20 cellular contexts compared by ENCODE assay signal in genomic region chr3:20576228-20576627, GRCh38.
"Had no signal": no experiment of that assay in that cellular context is flagged by ENCODE, and none has a peak within 500 bp of the region (broad histone marks: within the 10 kb centered on the region; RNA-seq: fewer than 3 reads in every experiment).

No MANE protein-coding gene starts in this region.

- H3K4me1 Mint-ChIP-seq: activated CD4-positive, alpha-beta T cell treated with anti-CD3 and anti-CD28 coated beads, Interleukin-2, amount 10 ng/mL, durations not matched to agents 24 days and 14 days; activated naive CD4-positive, alpha-beta T cell treated with anti-CD3 and anti-CD28 coated beads, Interleukin-2, amount 10 ng/mL, durations not matched to agents 7 days and 5 days; activated naive CD8-positive, alpha-beta T cell treated with anti-CD3 and anti-CD28 coated beads, Interleukin-2, amount 50 U/mL, for 24 hours; nephron progenitor cell; stimulated activated naive B cell treated with anti-CD40 and anti-IgM and Interleukin-4, amounts not matched to agents 10 μg/mL and 1 μg/mL and 100 μg/mL, for 72 hours had no signal

- H3K36me3 ChIP-seq: esophagus muscularis mucosa, spleen, thyroid gland had no signal

- H3K27ac ChIP-seq: esophagus muscularis mucosa, spleen, thyroid gland had no signal

- H3K27me3 Mint-ChIP-seq: activated CD4-positive, alpha-beta T cell treated with anti-CD3 and anti-CD28 coated beads, Interleukin-2, amount 10 ng/mL, durations not matched to agents 24 days and 14 days; activated naive CD4-positive, alpha-beta T cell treated with anti-CD3 and anti-CD28 coated beads, Interleukin-2, amount 10 ng/mL, durations not matched to agents 7 days and 5 days; activated naive CD8-positive, alpha-beta T cell treated with anti-CD3 and anti-CD28 coated beads, Interleukin-2, amount 50 U/mL, for 24 hours; dendritic cell treated with granulocyte-macrophage colony-stimulating factor and Interleukin-4, amounts not matched to agents 40 ng/mL and 50 ng/mL, for 4 days; stimulated activated naive B cell treated with anti-CD40 and anti-IgM and Interleukin-4, amounts not matched to agents 10 μg/mL and 1 μg/mL and 100 μg/mL, for 72 hours had no signal

- H3K9me3 ChIP-seq: thyroid gland had no signal

- ATAC-seq: activated naive CD8-positive, alpha-beta T cell treated with anti-CD3 and anti-CD28 coated beads, Interleukin-2, amount 50 U/mL, for 24 hours; left lobe of liver; stimulated activated naive B cell treated with anti-CD40 and anti-IgM and Interleukin-4, amounts not matched to agents 10 μg/mL and 1 μg/mL and 100 μg/mL, for 72 hours had no signal

- H3K4me1 ChIP-seq: esophagus muscularis mucosa, spleen, thyroid gland had no signal

- H3K36me3 Mint-ChIP-seq: activated naive CD4-positive, alpha-beta T cell treated with anti-CD3 and anti-CD28 coated beads, Interleukin-2, amount 10 ng/mL, durations not matched to agents 7 days and 5 days; stimulated activated naive B cell treated with anti-CD40 and anti-IgM and Interleukin-4, amounts not matched to agents 10 μg/mL and 1 μg/mL and 100 μg/mL, for 72 hours had no signal

- H3K4me3 ChIP-seq: esophagus muscularis mucosa, spleen, thyroid gland had no signal

- H3K4me3 Mint-ChIP-seq: activated CD4-positive, alpha-beta T cell treated with anti-CD3 and anti-CD28 coated beads, Interleukin-2, amount 10 ng/mL, durations not matched to agents 24 days and 14 days; activated naive CD4-positive, alpha-beta T cell treated with anti-CD3 and anti-CD28 coated beads, Interleukin-2, amount 10 ng/mL, durations not matched to agents 7 days and 5 days; activated naive CD8-positive, alpha-beta T cell treated with anti-CD3 and anti-CD28 coated beads, Interleukin-2, amount 50 U/mL, for 24 hours; dendritic cell treated with granulocyte-macrophage colony-stimulating factor and Interleukin-4, amounts not matched to agents 40 ng/mL and 50 ng/mL, for 4 days; nephron progenitor cell; stimulated activated naive B cell treated with anti-CD40 and anti-IgM and Interleukin-4, amounts not matched to agents 10 μg/mL and 1 μg/mL and 100 μg/mL, for 72 hours had no signal

- H3K27me3 ChIP-seq: esophagus muscularis mucosa, spleen, thyroid gland had no signal

- H3K9me3 Mint-ChIP-seq: activated CD4-positive, alpha-beta T cell treated with anti-CD3 and anti-CD28 coated beads, Interleukin-2, amount 10 ng/mL, durations not matched to agents 24 days and 14 days; nephron progenitor cell had no signal

- H3K27ac Mint-ChIP-seq: activated CD4-positive, alpha-beta T cell treated with anti-CD3 and anti-CD28 coated beads, Interleukin-2, amount 10 ng/mL, durations not matched to agents 24 days and 14 days; activated naive CD4-positive, alpha-beta T cell treated with anti-CD3 and anti-CD28 coated beads, Interleukin-2, amount 10 ng/mL, durations not matched to agents 7 days and 5 days; activated naive CD8-positive, alpha-beta T cell treated with anti-CD3 and anti-CD28 coated beads, Interleukin-2, amount 50 U/mL, for 24 hours; dendritic cell treated with granulocyte-macrophage colony-stimulating factor and Interleukin-4, amounts not matched to agents 40 ng/mL and 50 ng/mL, for 4 days; nephron progenitor cell; stimulated activated naive B cell treated with anti-CD40 and anti-IgM and Interleukin-4, amounts not matched to agents 10 μg/mL and 1 μg/mL and 100 μg/mL, for 72 hours had no signal

- DNase-seq: activated CD4-positive, alpha-beta T cell treated with anti-CD3 and anti-CD28 coated beads, Interleukin-2, amount 10 ng/mL, durations not matched to agents 24 days and 14 days; activated CD8-positive, alpha-beta memory T cell treated with anti-CD3 and anti-CD28 coated beads, Interleukin-2, amount 50 U/mL, for 48 hours; activated effector memory CD4-positive, alpha-beta T cell treated with Interleukin-2 at 50 U/mL for 16 hours; activated naive CD4-positive, alpha-beta T cell treated with anti-CD3 and anti-CD28 coated beads, Interleukin-2, amount 10 ng/mL, durations not matched to agents 7 days and 5 days; activated naive CD8-positive, alpha-beta T cell treated with anti-CD3 and anti-CD28 coated beads, Interleukin-2, amount 50 U/mL, for 24 hours; activated T-cell treated with anti-CD3 and anti-CD28 coated beads, Interleukin-2, amount 50 U/mL, for 48 hours; effector CD8-positive, alpha-beta T cell; kidney; midbrain; nephron progenitor cell; nucleus accumbens; posterior cingulate gyrus; spleen; stimulated activated CD4-positive, alpha-beta T cell treated with anti-CD3 and anti-CD28 coated beads, Interleukin-4, amount 100 ng/mL, for 4 hours; stimulated activated naive B cell treated with anti-CD40 and anti-IgM and Interleukin-4, amounts not matched to agents 10 μg/mL and 1 μg/mL and 100 μg/mL, for 72 hours; T1000; thyroid gland had no signal
